Comparison of ENCODE assay signal across 1 cellular context in genomic region chr4:151481813-151482212, GRCh38.
TF ChIP-seq lines count a peak whose summit lies in the region.

No MANE protein-coding gene starts in this region.

TF ChIP-seq in GM23338, 12 proteins besides CTCF, POLR2A, EP300 and RAD21 (continued from another document):
- TF ChIP-seq REST (IDR thresholded peaks at IDR 0.05; ENCODE audit: unreplicated experiment): no peak
- TF ChIP-seq STAT1 (IDR thresholded peaks at IDR 0.05; ENCODE audit: unreplicated experiment): no peak
- TF ChIP-seq ZNF331 (CRISPR knock-in tag; IDR thresholded peaks at IDR 0.05; ENCODE audit: low read depth): no peak
- TF ChIP-seq ETS1 (IDR thresholded peaks at IDR 0.05): no peak
- no peak for TF ChIP-seq CREB1 (CRISPR knock-in tag; IDR thresholded peaks at IDR 0.05; ENCODE audit: low read depth)
- TF ChIP-seq ZNF114 (CRISPR knock-in tag; IDR thresholded peaks at IDR 0.05): no peak
- no peak for TF ChIP-seq JUNB (IDR thresholded peaks at IDR 0.05; ENCODE audit: unreplicated experiment)
- no peak for TF ChIP-seq EZH2phosphoT487 (IDR thresholded peaks at IDR 0.05; ENCODE audit: unreplicated experiment)
- no peak for TF ChIP-seq NANOG (IDR thresholded peaks at IDR 0.05; ENCODE audit: borderline replicate concordance)
- no peak for TF ChIP-seq ZNF462 (CRISPR knock-in tag; IDR thresholded peaks at IDR 0.05)
- no peak for TF ChIP-seq EZH2 (IDR thresholded peaks at IDR 0.05; ENCODE audit: low read depth, unreplicated experiment)
